Comparison of ENCODE assay signal across 24 cellular contexts in the genomic region with DNA sequence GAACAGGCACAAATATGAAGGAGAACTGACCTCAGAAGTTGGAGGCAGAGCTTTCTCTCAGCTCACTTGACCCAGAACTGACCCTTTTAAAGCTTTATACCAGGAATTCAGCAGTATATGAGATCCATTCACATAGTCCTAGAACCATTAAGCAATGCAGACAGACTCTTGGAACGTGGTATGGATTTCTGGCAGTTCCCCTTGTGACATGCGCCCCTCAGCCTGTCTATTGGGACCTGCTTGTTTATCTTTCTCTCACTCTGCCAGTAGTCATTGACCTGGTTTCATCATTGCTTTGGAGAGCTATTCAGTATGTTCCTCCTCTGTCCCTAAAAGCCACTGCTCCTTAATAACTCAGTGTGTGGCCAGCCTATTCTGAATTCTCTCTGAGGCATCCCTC. TPM values are rescaled to one million over a fixed set of nuclear protein-coding genes. Genes with fewer than 3 reads are reported as not detected.
DNase-seq lines count a peak whose midpoint lies in the region; ATAC-seq and TF ChIP-seq lines count a peak whose summit lies in the region.
"Had no signal": no experiment of that assay in that cellular context is flagged by ENCODE, and none has a peak within 500 bp of the region (broad histone marks: within the 10 kb centered on the region; RNA-seq: fewer than 3 reads in every experiment).

No MANE protein-coding gene starts in this region.

- no peak for TF ChIP-seq POLR2A in gastroesophageal sphincter (IDR thresholded peaks at IDR 0.05)
- no peak for TF ChIP-seq POLR2A in suprapubic skin (IDR thresholded peaks at IDR 0.05)

- TF ChIP-seq CTCF in Caco-2 (IDR thresholded peaks at IDR 0.05; ENCODE audit: insufficient read depth in 1 of 2, low read depth in 1 of 2, low read length in 1 of 2, severe bottlenecking in 1 of 2, unreplicated experiment in 1 of 2) (no peak), gastroesophageal sphincter (IDR thresholded peaks at IDR 0.05) (no peak), lung (IDR thresholded peaks at IDR 0.05; ENCODE audit: control extremely low read depth, extremely low read depth) (no peak), suprapubic skin (IDR thresholded peaks at IDR 0.05) (no peak)

- H3K4me3 ChIP-seq in Caco-2 (ENCODE audit: low read depth, low read length) (no peak overlapping the region), gastroesophageal sphincter (no peak overlapping the region), lung (no peak overlapping the region), suprapubic skin (no peak overlapping the region)

- H3K4me1 ChIP-seq in Caco-2: peaks cover 50% of the 10 kb centered on the region
- peaks cover 0 to 28% (median 5%) of the 10 kb centered on the region in 3 donors for H3K4me1 ChIP-seq in gastroesophageal sphincter
- H3K4me1 ChIP-seq in lung (ENCODE audit: control insufficient read depth in 2 of 2, insufficient read depth in 2 of 2, low read length in 2 of 2): peaks cover 0 to 14% of the 10 kb centered on the region in 2 donors
- peaks cover 45% of the 10 kb centered on the region for H3K4me1 ChIP-seq in suprapubic skin

- intact Hi-C loops in Caco-2 (cut with micrococcal nuclease; ENCODE audit: unreplicated experiment): no loop called here

- H3K27me3 ChIP-seq in Caco-2 (replicated peaks; ENCODE audit: control insufficient read depth, insufficient read depth, low read length): no peaks in the 10 kb centered on the region
- no peaks in the 10 kb centered on the region for H3K27me3 ChIP-seq in gastroesophageal sphincter
- H3K27me3 ChIP-seq in lung (ENCODE audit: control insufficient read depth, insufficient read depth): no peaks in the 10 kb centered on the region
- no peaks in the 10 kb centered on the region for H3K27me3 ChIP-seq in suprapubic skin

- WGBS in gastroesophageal sphincter (ENCODE audit: low coverage in 1 of 2), 2 donors: 65 to 77% methylated on average over 2 of the region's 2 CpGs
- 46 to 68% methylated on average over 2 of the region's 2 CpGs for WGBS in lung, 2 donors
- WGBS in suprapubic skin: 63% methylated on average over 2 of the region's 2 CpGs

- H3K27ac ChIP-seq in gastroesophageal sphincter (peak overlapping the region; percentile 12 to 71 (median 66)), lung (ENCODE audit: low read depth in 1 of 2, low read length in 1 of 2) (no peak overlapping the region), suprapubic skin (peak overlapping the region; percentile 68)
- H3K27ac ChIP-seq: RWPE1 had no signal

- no peak for TF ChIP-seq EP300 in gastroesophageal sphincter (IDR thresholded peaks at IDR 0.05)
- TF ChIP-seq EP300 in suprapubic skin (IDR thresholded peaks at IDR 0.05): no peak

- H3K36me3 ChIP-seq in Caco-2 (ENCODE audit: control insufficient read depth, insufficient read depth, low read length) (no peaks in the 10 kb centered on the region), gastroesophageal sphincter (no peaks in the 10 kb centered on the region), lung (ENCODE audit: control insufficient read depth in 2 of 2, insufficient read depth in 2 of 2, low read length in 2 of 2) (no peaks in the 10 kb centered on the region), suprapubic skin (no peaks in the 10 kb centered on the region)

- H3K27ac Mint-ChIP-seq in Caco-2 (ENCODE audit: unreplicated experiment): peak overlapping the region; percentile 33
- H3K27ac Mint-ChIP-seq: activated CD8-positive, alpha-beta T cell treated with anti-CD3 and anti-CD28 coated beads, Interleukin-2, amount 10 ng/mL, durations not matched to agents 7 days and 5 days; memory B cell had no signal

- H3K4me1 Mint-ChIP-seq in Caco-2 (ENCODE audit: low read depth, unreplicated experiment): peaks cover 45% of the 10 kb centered on the region

- no peaks in the 10 kb centered on the region for H3K27me3 Mint-ChIP-seq in Caco-2 (ENCODE audit: insufficient read depth, unreplicated experiment)

- CTCF ChIA-PET in Caco-2 (lab: Charles Lee): no interaction called here

- H3K9me3 Mint-ChIP-seq in Caco-2 (ENCODE audit: unreplicated experiment): no peaks in the 10 kb centered on the region
- H3K9me3 Mint-ChIP-seq: memory B cell had no signal

- no peak for DNase-seq in Caco-2
- no peak for DNase-seq in lung (ENCODE audit: low spot score)
- no peak for DNase-seq in suprapubic skin (ENCODE audit: low spot score in 2 of 2)
- DNase-seq in HUDEP-2 (lab: John Stamatoyannopoulos, UW; ENCODE audit: unreplicated experiment in 76 of 76): no peak
- DNase-seq in NCI-H128 (lab: John Stamatoyannopoulos, UW; ENCODE audit: unreplicated experiment): no peak
- DNase-seq: activated CD4-positive, CD25-positive, alpha-beta regulatory T cell; activated CD8-positive, alpha-beta T cell treated with anti-CD3 and anti-CD28 coated beads, Interleukin-2, amount 10 ng/mL, durations not matched to agents 7 days and 5 days; activated gamma-delta T cell treated with Interleukin-2 at 50 U/mL for 16 hours; Calu3; dermis blood vessel endothelial cell; Kasumi-1; NCI-H2029; NCI-H226; NCI-H748 treated with DMSO at 0.1 percent for 48 hours; occipital lobe; retina; stimulated activated CD4-positive, alpha-beta T cell treated with anti-CD3 and anti-CD28 coated beads, Interleukin-15, amount 100 ng/mL, for 24 hours; T1000 had no signal

- no peaks in the 10 kb centered on the region for H3K9me3 ChIP-seq in Caco-2
- peaks cover 0 to 3% (median 0%) of the 10 kb centered on the region in 3 donors for H3K9me3 ChIP-seq in gastroesophageal sphincter
- H3K9me3 ChIP-seq in lung (ENCODE audit: control insufficient read depth in 2 of 2, insufficient read depth in 1 of 2, low read length in 1 of 2): no peaks in the 10 kb centered on the region
- no peaks in the 10 kb centered on the region for H3K9me3 ChIP-seq in suprapubic skin

- no peaks in the 10 kb centered on the region for H3K36me3 Mint-ChIP-seq in Caco-2 (ENCODE audit: insufficient read depth, unreplicated experiment)
- H3K36me3 Mint-ChIP-seq: memory B cell had no signal

- ATAC-seq in gastroesophageal sphincter: peak; percentile 81
- ATAC-seq in lung (ENCODE audit: insufficient read depth, low FRiP score): peak; percentile 45
- ATAC-seq in HG03135 (IDR thresholded peaks at IDR 0.05; ENCODE audit: unreplicated experiment): no peak
- ATAC-seq in GM18868 (IDR thresholded peaks at IDR 0.05; ENCODE audit: unreplicated experiment): no peak
- ATAC-seq: activated CD8-positive, alpha-beta T cell treated with anti-CD3 and anti-CD28 coated beads, Interleukin-2, amount 10 ng/mL, durations not matched to agents 7 days and 5 days had no signal

- POLR2A ChIA-PET in Caco-2 (lab: Charles Lee): no interaction called here

- H3K4me3 Mint-ChIP-seq in Caco-2 (ENCODE audit: unreplicated experiment): no peak overlapping the region
- H3K4me3 Mint-ChIP-seq: activated CD8-positive, alpha-beta T cell treated with anti-CD3 and anti-CD28 coated beads, Interleukin-2, amount 10 ng/mL, durations not matched to agents 7 days and 5 days; memory B cell had no signal

- BruUV-seq in Caco-2 (replicated peaks; lab: Mats Ljungman, UMichigan): no TSS peak

RNA-seq across cellular contexts. Expression of gene GSG1, which starts 43.1 kb away (rescaled TPM):
- not detected in 2 replicates for total RNA-seq in Caco-2 (2022)
- not detected for total RNA-seq in gastroesophageal sphincter
- not detected for total RNA-seq in lung
- polyA plus RNA-seq in lung: not detected
- total RNA-seq in suprapubic skin: not detected
- total RNA-seq: activated CD8-positive, alpha-beta T cell treated with anti-CD3 and anti-CD28 coated beads, Interleukin-2, amount 10 ng/mL, durations not matched to agents 7 days and 5 days; Calu3; dermis blood vessel endothelial cell; occipital lobe; subcutaneous adipose tissue had no signal

RNA-seq across cellular contexts. Expression of gene EMP1, which starts 50.0 kb away (rescaled TPM):
- total RNA-seq in Caco-2 (2022) (6.6 and 10.2 TPM in 2 replicates), gastroesophageal sphincter (100 to 1,000 TPM in 3 of 4 donors, 10 to 100 TPM in 1; 50.0 to 482 (median 331) TPM), lung (100 to 1,000 TPM in 1 of 2 donors, 10 to 100 TPM in 1; 67.5 to 348 TPM), suprapubic skin (1,000 to 10,000 TPM in 2 of 4 donors, 100 to 1,000 TPM in 2; 569 to 2,226 (median 1,259) TPM)
- 100 to 1,000 TPM in 1 of 2 donors, 10 to 100 TPM in 1; 91.7 to 243 TPM for polyA plus RNA-seq in lung

Comparison
In these comparisons a context has a peak if more than half of its experiments do, and no peak if none do; other contexts are left out.
1. ATAC-seq: peak in gastroesophageal sphincter (single experiment) and lung (single experiment); none in HG03135 (single experiment) and GM18868 (single experiment).
2. H3K27ac ChIP-seq: peak in gastroesophageal sphincter (4 of 4) and suprapubic skin (single experiment); none in lung (0 of 2).